Comparison of ENCODE assay signal across 17 cellular contexts in genomic region chr5:173028811-173029327, GRCh38. TPM values are rescaled to one million over a fixed set of nuclear protein-coding genes. Genes with fewer than 3 reads are reported as not detected.
DNase-seq lines count a peak whose midpoint lies in the region; ATAC-seq and TF ChIP-seq lines count a peak whose summit lies in the region.
"Had no signal": no experiment of that assay in that cellular context is flagged by ENCODE, and none has a peak within 500 bp of the region (broad histone marks: within the 10 kb centered on the region; RNA-seq: fewer than 3 reads in every experiment).

No MANE protein-coding gene starts in this region.

- H3K79me2 ChIP-seq in OCI-LY7 (ENCODE audit: insufficient read depth, low read depth, low read length), result peaks cover 68% of the 10 kb centered on the region

- no peaks in the 10 kb centered on the region for H3K9me3 Mint-ChIP-seq in CD8-positive, alpha-beta memory T cell
- H3K9me3 Mint-ChIP-seq: activated CD4-positive, alpha-beta T cell treated with anti-CD3 and anti-CD28 coated beads, Interleukin-2, amount 10 ng/mL, durations not matched to agents 7 days and 5 days; H9 had no signal

- no peak overlapping the region for H2AFZ ChIP-seq in OCI-LY7 (ENCODE audit: low read length)

- POLR2A ChIA-PET in OCI-LY7 (lab: Charles Lee), result interaction anchor here (0.9 to 1.3 kb wide), 4 partner anchors 10 to 45 kb away, joined by 3 to 5 read pairs (median 4); no protein-coding TSS in a partner anchor
- POLR2A ChIA-PET in CD8-positive, alpha-beta memory T cell (lab: Charles Lee), result no interaction called here

- H3K27me3 ChIP-seq in left ventricle myocardium inferior (ENCODE audit: low read depth), result no peaks in the 10 kb centered on the region
- H3K27me3 ChIP-seq in sigmoid colon, result no peaks in the 10 kb centered on the region
- no peaks in the 10 kb centered on the region for H3K27me3 ChIP-seq in CD8-positive, alpha-beta memory T cell (ENCODE audit: insufficient read depth, low read length, poor library complexity, severe bottlenecking)
- H3K27me3 ChIP-seq: vagina had no signal

- H3K27ac ChIP-seq in OCI-LY7 (ENCODE audit: low read depth, low read length, poor library complexity, severe bottlenecking), result peak overlapping the region; percentile 49
- peak overlapping the region; percentile 79 for H3K27ac ChIP-seq in left ventricle myocardium inferior (replicated peaks)
- peak overlapping the region in 1 of 4 donors; percentile 21 for H3K27ac ChIP-seq in sigmoid colon
- H3K27ac ChIP-seq in CD8-positive, alpha-beta memory T cell (ENCODE audit: low read depth, low read length), result no peak overlapping the region
- H3K27ac ChIP-seq: vagina had no signal

- CTCF ChIA-PET in OCI-LY7 (lab: Charles Lee; ENCODE audit: unreplicated experiment), result interaction anchor here (0.9 kb wide), 1 partner anchor 60 kb away, joined by 3 read pairs; no protein-coding TSS in a partner anchor
- CTCF ChIA-PET in CD8-positive, alpha-beta memory T cell (lab: Charles Lee), result interaction anchor here (1.2 kb wide), 1 partner anchor 44 kb away, joined by 3 read pairs; no protein-coding TSS in a partner anchor

- TF ChIP-seq CTCF in OCI-LY7 (conservative IDR thresholded peaks at IDR 0.05; ENCODE audit: low read length), result no peak
- TF ChIP-seq CTCF in left ventricle myocardium inferior (IDR thresholded peaks at IDR 0.05; ENCODE audit: borderline replicate concordance), result no peak
- TF ChIP-seq CTCF in sigmoid colon (IDR thresholded peaks at IDR 0.05), result no peak
- TF ChIP-seq CTCF in GM13977 (IDR thresholded peaks at IDR 0.05; ENCODE audit: extremely low read depth, insufficient read depth, missing control alignments), result no peak

- peak overlapping the region; percentile 18; the same call in 1 of the 2 replicates for H3K4me2 ChIP-seq in OCI-LY7 (ENCODE audit: low read length)

- H3K4me1 ChIP-seq in OCI-LY7 (ENCODE audit: insufficient read depth, low read length, poor library complexity, severe bottlenecking) (peaks cover 47% of the 10 kb centered on the region), left ventricle myocardium inferior (peaks cover 38% of the 10 kb centered on the region), sigmoid colon (peaks cover 0 to 11% (median 8%) of the 10 kb centered on the region in 4 donors)
- H3K4me1 ChIP-seq in CD8-positive, alpha-beta memory T cell (ENCODE audit: insufficient read depth, low read length), result peaks cover 26% of the 10 kb centered on the region

- H3K36me3 ChIP-seq in OCI-LY7 (ENCODE audit: insufficient read depth, low read length), result peaks cover 51% of the 10 kb centered on the region
- no peaks in the 10 kb centered on the region for H3K36me3 ChIP-seq in left ventricle myocardium inferior
- H3K36me3 ChIP-seq in sigmoid colon, result no peaks in the 10 kb centered on the region
- no peaks in the 10 kb centered on the region for H3K36me3 ChIP-seq in CD8-positive, alpha-beta memory T cell (ENCODE audit: insufficient read depth, low read length)
- H3K36me3 ChIP-seq: vagina had no signal

- H3K9me3 ChIP-seq in OCI-LY7 (ENCODE audit: low read length), result no peaks in the 10 kb centered on the region
- no peaks in the 10 kb centered on the region for H3K9me3 ChIP-seq in left ventricle myocardium inferior (replicated peaks)
- H3K9me3 ChIP-seq in sigmoid colon, result no peaks in the 10 kb centered on the region
- H3K9me3 ChIP-seq in CD8-positive, alpha-beta memory T cell (ENCODE audit: low read length), result no peaks in the 10 kb centered on the region
- H3K9me3 ChIP-seq: vagina had no signal

- no peaks in the 10 kb centered on the region for H3K27me3 Mint-ChIP-seq in CD8-positive, alpha-beta memory T cell
- H3K27me3 Mint-ChIP-seq: activated CD4-positive, alpha-beta T cell treated with anti-CD3 and anti-CD28 coated beads, Interleukin-2, amount 10 ng/mL, durations not matched to agents 7 days and 5 days had no signal

- in situ Hi-C loops in GM13977 (cut with MboI; ENCODE audit: low pct_unique_long_range_greater_than_20kb, low sequenced_read_pairs, unreplicated experiment), result no loop called here

- no peak overlapping the region for H3K4me3 Mint-ChIP-seq in CD8-positive, alpha-beta memory T cell
- H3K4me3 Mint-ChIP-seq: activated CD4-positive, alpha-beta T cell treated with anti-CD3 and anti-CD28 coated beads, Interleukin-2, amount 10 ng/mL, durations not matched to agents 7 days and 5 days; H9 had no signal

- peak; percentile 31 for DNase-seq in EH (ENCODE audit: low read depth)
- no peak for DNase-seq in OCI-LY7 (ENCODE audit: low spot score)
- no peak for DNase-seq in left ventricle myocardium inferior
- peak; percentile 9 for DNase-seq in sigmoid colon
- no peak for DNase-seq in CD8-positive, alpha-beta memory T cell
- DNase-seq in GM13977 (ENCODE audit: low spot score), result no peak
- DNase-seq in RKO (ENCODE audit: low spot score), result no peak
- DNase-seq: activated CD4-positive, alpha-beta T cell treated with anti-CD3 and anti-CD28 coated beads, Interleukin-2, amount 10 ng/mL, durations not matched to agents 7 days and 5 days; glutamatergic neuron; H9; NCI-H1048; retina; SHP77 treated with DMSO at 0.1 percent for 48 hours; stimulated activated CD8-positive, alpha-beta memory T cell treated with anti-CD3 and anti-CD28 coated beads, Interleukin-4, amount 100 ng/mL, for 48 hours; T1000 had no signal

- H3K27ac Mint-ChIP-seq in CD8-positive, alpha-beta memory T cell, result no peak overlapping the region
- H3K27ac Mint-ChIP-seq: activated CD4-positive, alpha-beta T cell treated with anti-CD3 and anti-CD28 coated beads, Interleukin-2, amount 10 ng/mL, durations not matched to agents 7 days and 5 days; H9 had no signal

- H3K4me1 Mint-ChIP-seq in CD8-positive, alpha-beta memory T cell, result peaks cover 2 to 20% (median 11%) of the 10 kb centered on the region in 3 donors
- H3K4me1 Mint-ChIP-seq: H9 had no signal

- no peak for ATAC-seq in GM18498 (IDR thresholded peaks at IDR 0.05; ENCODE audit: unreplicated experiment)

- no peaks in the 10 kb centered on the region for H4K20me1 ChIP-seq in OCI-LY7 (ENCODE audit: insufficient read depth, low read length)

- H3K9me2 ChIP-seq in OCI-LY7 (ENCODE audit: insufficient read depth, low read length), result no peaks in the 10 kb centered on the region

- BruUV-seq in OCI-LY7 (replicated peaks; lab: Mats Ljungman, UMichigan), result no TSS peak

- no peak for TF ChIP-seq EP300 in sigmoid colon (IDR thresholded peaks at IDR 0.05)

- H3K4me3 ChIP-seq in OCI-LY7 (ENCODE audit: low read depth, low read length, poor library complexity, severe bottlenecking) (no peak overlapping the region), left ventricle myocardium inferior (no peak overlapping the region), sigmoid colon (no peak overlapping the region)
- H3K4me3 ChIP-seq in CD8-positive, alpha-beta memory T cell (ENCODE audit: low read length), result no peak overlapping the region
- H3K4me3 ChIP-seq: vagina had no signal

- peaks cover 4 to 20% (median 5%) of the 10 kb centered on the region in 3 donors for H3K36me3 Mint-ChIP-seq in CD8-positive, alpha-beta memory T cell

- intact Hi-C loops in OCI-LY7 (cut with micrococcal nuclease; ENCODE audit: unreplicated experiment), result no loop called here
- intact Hi-C loops in left ventricle myocardium inferior (cut with micrococcal nuclease), result no loop called here
- intact Hi-C loops in sigmoid colon (cut with DNase I), result no loop called here

- WGBS in sigmoid colon, 2 donors, result 72 to 76% methylated on average over 4 of the region's 4 CpGs

- TF ChIP-seq POLR2A in sigmoid colon (IDR thresholded peaks at IDR 0.05), result no peak

RNA-seq across cellular contexts. Expression of gene CREBRF, which starts 27.3 kb away (rescaled TPM):
- total RNA-seq in OCI-LY7 (2014; rRNA removed; shearing (Covaris generic)), result 12.5 and 17.4 TPM in 2 replicates
- 12.1 and 14.5 TPM in 2 replicates for total RNA-seq in OCI-LY7 (2022)
- 24.1 TPM for total RNA-seq in left ventricle myocardium inferior
- total RNA-seq in sigmoid colon, result 10 to 100 TPM; 47.9 to 58.5 (median 56.6) TPM
- polyA plus RNA-seq in sigmoid colon, result 1 to 10 TPM; 4.4 to 6.6 (median 6.6) TPM
- 10 to 100 TPM; 14.3 to 14.9 TPM for total RNA-seq in CD8-positive, alpha-beta memory T cell
- polyA plus RNA-seq in CD8-positive, alpha-beta memory T cell, result 61.0 TPM

RNA-seq across cellular contexts. Expression of gene ATP6V0E1, which starts 45.3 kb away (rescaled TPM):
- 26.9 and 39.9 TPM in 2 replicates for total RNA-seq in OCI-LY7 (2014; rRNA removed; shearing (Covaris generic))
- total RNA-seq in OCI-LY7 (2022) (41.9 and 59.4 TPM in 2 replicates), left ventricle myocardium inferior (208 TPM), sigmoid colon (100 to 1,000 TPM; 117 to 154 (median 134) TPM)
- polyA plus RNA-seq in sigmoid colon, result 100 to 1,000 TPM; 158 to 261 (median 249) TPM
- 100 to 1,000 TPM; 171 to 179 TPM for total RNA-seq in CD8-positive, alpha-beta memory T cell
- polyA plus RNA-seq in CD8-positive, alpha-beta memory T cell, result 468 TPM

Comparison
In these comparisons a context has a peak if more than half of its experiments do, and no peak if none do; other contexts are left out.
1. DNase-seq: peak in EH (single experiment) and sigmoid colon (single experiment); none in OCI-LY7 (single experiment), left ventricle myocardium inferior (single experiment), CD8-positive, alpha-beta memory T cell (0 of 5), GM13977 (single experiment) and RKO (single experiment).